In the genomic region with DNA sequence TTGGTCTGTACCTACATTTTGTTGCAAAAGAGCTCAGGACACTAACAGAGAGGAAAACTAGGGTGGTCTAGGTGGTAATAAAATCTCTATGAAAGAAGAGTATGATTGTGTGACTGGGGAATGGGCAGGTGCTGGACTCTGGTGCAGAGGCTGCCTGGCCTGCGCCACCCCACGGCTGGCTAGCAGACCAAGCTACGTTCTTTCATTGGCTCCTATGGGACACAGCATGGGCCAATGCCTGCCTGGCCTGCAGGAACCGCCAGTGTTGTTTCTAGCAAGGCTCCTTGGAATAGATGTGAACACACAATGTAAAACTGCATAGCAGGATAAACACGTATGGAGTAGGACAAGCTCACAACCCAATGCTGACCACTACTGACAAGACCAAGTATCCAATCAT, we compare ENCODE assay signal across 1 cellular context.
TF ChIP-seq lines count a peak whose summit lies in the region.

No MANE protein-coding gene starts in this region.

TF ChIP-seq in GM23338, 12 proteins besides CTCF, POLR2A, EP300 and RAD21 (continued from another document):
- TF ChIP-seq EZH2phosphoT487 (IDR thresholded peaks at IDR 0.05; ENCODE audit: unreplicated experiment) = no peak
